8 cellular contexts compared by ENCODE assay signal in genomic region chr2:151826737-151827157, GRCh38. TPM values are rescaled to one million over a fixed set of nuclear protein-coding genes. Genes with fewer than 3 reads are reported as not detected.
A peak's percentile ranks its signal among the peaks of the same experiment; 100 is the strongest.
DNase-seq lines count a peak whose midpoint lies in the region; ATAC-seq, FAIRE-seq and TF ChIP-seq lines count a peak whose summit lies in the region.

No MANE protein-coding gene starts in this region.

- POLR2A ChIA-PET in BJ (lab: Charles Lee), result no interaction called here

- TF ChIP-seq CTCF in BJ (IDR thresholded peaks at IDR 0.05; ENCODE audit: insufficient read depth, low read depth, low read length) (no peak), kidney (IDR thresholded peaks at IDR 0.05; ENCODE audit: borderline replicate concordance, extremely low read depth, insufficient read depth) (no peak), type B pancreatic cell (conservative IDR thresholded peaks at IDR 0.05) (no peak), body of pancreas (IDR thresholded peaks at IDR 0.05) (no peak)

- H3K36me3 ChIP-seq in BJ (ENCODE audit: control insufficient read depth, insufficient read depth, low read length) (no peaks in the 10 kb centered on the region), HUES6 (ENCODE audit: control insufficient read depth, insufficient read depth, low read length) (no peaks in the 10 kb centered on the region), kidney (ENCODE audit: control insufficient read depth in 1 of 2, insufficient read depth in 2 of 2, low read length in 2 of 2) (no peaks in the 10 kb centered on the region), body of pancreas (replicated peaks in 1 of 2; ENCODE audit: insufficient read depth in 1 of 2, low read depth in 2 of 2) (no peaks in the 10 kb centered on the region)

- intact Hi-C loops in kidney (cut with DNase I), result no loop called here
- intact Hi-C loops in body of pancreas (cut with DNase I), result no loop called here

- H3K27me3 Mint-ChIP-seq in activated T-helper 17 cell treated with anti-CD3 and anti-CD28 coated beads, Interleukin-2, amount 50 U/mL, for 72 hours, result no peaks in the 10 kb centered on the region
- H3K27me3 Mint-ChIP-seq in type B pancreatic cell, result no peaks in the 10 kb centered on the region

- H3K9me3 Mint-ChIP-seq in activated T-helper 17 cell treated with anti-CD3 and anti-CD28 coated beads, Interleukin-2, amount 50 U/mL, for 72 hours, result no peaks in the 10 kb centered on the region
- H3K9me3 Mint-ChIP-seq in type B pancreatic cell, result no peaks in the 10 kb centered on the region

- TF ChIP-seq POLR2A in body of pancreas (IDR thresholded peaks at IDR 0.05), result no peak

- peak overlapping the region; percentile 95 for H3K9ac ChIP-seq in HUES6 (ENCODE audit: low read length)
- peak overlapping the region; percentile 91 to 92 for H3K9ac ChIP-seq in kidney (ENCODE audit: low read length in 2 of 2)

- peaks cover 14% of the 10 kb centered on the region for H3K4me1 Mint-ChIP-seq in activated T-helper 17 cell treated with anti-CD3 and anti-CD28 coated beads, Interleukin-2, amount 50 U/mL, for 72 hours
- peaks cover 27% of the 10 kb centered on the region for H3K4me1 Mint-ChIP-seq in type B pancreatic cell (ENCODE audit: unreplicated experiment)

- CTCF ChIA-PET in BJ (lab: Yijun Ruan, JAX), result interaction anchor here (1.7 kb wide), 1 partner anchor 20 kb away, joined by 5 read pairs; no protein-coding TSS in a partner anchor

- DNase-seq in BJ (ENCODE audit: low read depth), result no peak
- DNase-seq in kidney, result no peak
- DNase-seq in type B pancreatic cell (ENCODE audit: extremely low spot score, unreplicated experiment), result no peak
- no peak for DNase-seq in germinal center (ENCODE audit: low spot score)
- DNase-seq in body of pancreas, result no peak

- ATAC-seq in activated T-helper 17 cell treated with anti-CD3 and anti-CD28 coated beads, Interleukin-2, amount 50 U/mL, for 72 hours (replicated peaks), result no peak
- no peak for ATAC-seq in HG03095 (IDR thresholded peaks at IDR 0.05; ENCODE audit: unreplicated experiment)
- ATAC-seq in body of pancreas, result no peak

- peaks cover 34% of the 10 kb centered on the region for H3K4me1 ChIP-seq in HUES6 (ENCODE audit: control insufficient read depth, insufficient read depth, low read length)
- H3K4me1 ChIP-seq in kidney (ENCODE audit: control insufficient read depth in 1 of 2, insufficient read depth in 1 of 2, low read depth in 1 of 2, low read length in 2 of 2), result peaks cover 3 to 4% of the 10 kb centered on the region in 2 donors
- H3K4me1 ChIP-seq in body of pancreas, result peaks cover 24% of the 10 kb centered on the region

- H3K36me3 Mint-ChIP-seq in activated T-helper 17 cell treated with anti-CD3 and anti-CD28 coated beads, Interleukin-2, amount 50 U/mL, for 72 hours (ENCODE audit: low read depth), result peaks cover 30% of the 10 kb centered on the region
- H3K36me3 Mint-ChIP-seq in type B pancreatic cell, result no peaks in the 10 kb centered on the region

- FAIRE-seq in kidney (lab: Jason Lieb, UNC), result no peak

- H3K27ac Mint-ChIP-seq in activated T-helper 17 cell treated with anti-CD3 and anti-CD28 coated beads, Interleukin-2, amount 50 U/mL, for 72 hours, result peak overlapping the region; percentile 79
- peak overlapping the region; percentile 84 for H3K27ac Mint-ChIP-seq in type B pancreatic cell

- H3K9me3 ChIP-seq in HUES6 (ENCODE audit: control insufficient read depth, insufficient read depth, low read depth, low read length), result no peaks in the 10 kb centered on the region
- no peaks in the 10 kb centered on the region for H3K9me3 ChIP-seq in kidney (ENCODE audit: control insufficient read depth in 1 of 2, low read length in 2 of 2)
- H3K9me3 ChIP-seq in body of pancreas, result no peaks in the 10 kb centered on the region

- H3K4me3 ChIP-seq in BJ (ENCODE audit: low read depth, low read length), result peak overlapping the region; percentile 77
- H3K4me3 ChIP-seq in HUES6 (ENCODE audit: low read depth, low read length), result peak overlapping the region; percentile 100
- H3K4me3 ChIP-seq in kidney (ENCODE audit: low read length in 2 of 2), result peak overlapping the region; percentile 90 to 98
- no peak overlapping the region for H3K4me3 ChIP-seq in body of pancreas

- H3K27me3 ChIP-seq in BJ (ENCODE audit: control insufficient read depth, insufficient read depth, low read length) (no peaks in the 10 kb centered on the region), HUES6 (ENCODE audit: control insufficient read depth, insufficient read depth, low read length) (no peaks in the 10 kb centered on the region), body of pancreas (no peaks in the 10 kb centered on the region)

- WGBS in body of pancreas, 2 donors, result 17 to 24% methylated on average over 6 of the region's 6 CpGs

- H3K27ac ChIP-seq in HUES6 (ENCODE audit: low read depth, low read length) (no peak overlapping the region), kidney (ENCODE audit: low read depth in 2 of 2, low read length in 2 of 2) (peak overlapping the region in 1 of 2 donors; percentile 13), body of pancreas (peak overlapping the region in 2 of 4 donors; percentile 22 to 85)

- peak overlapping the region; percentile 97 for H3K4me3 Mint-ChIP-seq in activated T-helper 17 cell treated with anti-CD3 and anti-CD28 coated beads, Interleukin-2, amount 50 U/mL, for 72 hours
- H3K4me3 Mint-ChIP-seq in type B pancreatic cell, result peak overlapping the region; percentile 98

RNA-seq across cellular contexts. Expression of gene ARL5A, which starts 1.5 kb away (rescaled TPM):
- polyA plus RNA-seq in BJ (2011; rRNA removed), result 9.3 and 17.4 TPM in 2 replicates
- 12.7 and 14.4 TPM in 2 replicates for polyA minus RNA-seq in BJ (2011; rRNA and poly(A)+ RNA removed)
- 10 to 100 TPM; 72.9 to 76.7 TPM for total RNA-seq in activated T-helper 17 cell treated with anti-CD3 and anti-CD28 coated beads, Interleukin-2, amount 50 U/mL, for 72 hours
- total RNA-seq in kidney, result 47.3 TPM
- polyA plus RNA-seq in kidney (ENCODE audit: insufficient read depth, low read depth, low replicate concordance), result 18.1 TPM
- 39.3 and 56.0 TPM in 2 replicates for total RNA-seq in type B pancreatic cell (ENCODE audit: low replicate concordance)
- total RNA-seq in body of pancreas, result 10 to 100 TPM; 21.3 to 21.4 TPM

Comparison
In these comparisons a context has a peak if more than half of its experiments do, and no peak if none do; other contexts are left out.
1. H3K4me3 ChIP-seq: peak in BJ (single experiment), HUES6 (single experiment) and kidney (2 of 2); none in body of pancreas (0 of 2).